Comparison of ENCODE assay signal across 18 cellular contexts in the genomic region with DNA sequence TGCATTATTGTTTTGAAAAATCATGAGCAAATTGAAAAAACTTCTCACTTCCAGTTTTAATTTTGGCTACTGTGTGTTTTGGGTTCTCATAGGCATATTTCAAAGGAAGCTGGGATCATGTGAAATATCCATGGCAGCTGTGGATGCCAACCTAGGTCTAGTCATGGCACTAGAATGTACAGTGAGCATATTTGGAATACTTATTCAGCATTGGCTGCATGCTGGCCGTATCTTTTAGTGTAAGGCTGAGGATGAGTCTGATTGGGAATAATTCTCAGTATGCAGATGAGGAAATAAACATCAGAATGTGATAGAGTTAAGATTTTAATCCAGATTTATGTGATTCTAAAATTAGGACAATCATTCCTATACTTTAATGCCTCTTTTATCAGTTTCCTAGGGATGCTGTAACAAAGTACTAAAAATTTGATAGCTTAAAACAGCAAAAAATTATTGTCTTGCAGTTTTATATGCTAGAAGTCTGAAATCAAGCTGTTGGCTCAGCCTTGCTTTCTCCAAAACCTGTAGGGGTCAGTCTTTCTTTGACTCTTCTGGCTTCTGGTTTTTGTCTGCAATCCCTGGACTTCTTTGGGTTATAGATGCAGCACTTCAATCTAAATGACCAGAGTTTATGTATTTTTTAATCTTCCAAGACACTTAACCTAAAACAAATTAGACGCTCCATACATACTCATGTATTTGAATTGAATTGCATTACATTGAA. TPM values are rescaled to one million over a fixed set of nuclear protein-coding genes. Genes with fewer than 3 reads are reported as not detected.
DNase-seq lines count a peak whose midpoint lies in the region; ATAC-seq, FAIRE-seq and TF ChIP-seq lines count a peak whose summit lies in the region.
"Had no signal": no experiment of that assay in that cellular context is flagged by ENCODE, and none has a peak within 500 bp of the region (broad histone marks: within the 10 kb centered on the region; RNA-seq: fewer than 3 reads in every experiment).

No MANE protein-coding gene starts in this region.

- no peaks in the 10 kb centered on the region for H3K27me3 ChIP-seq in astrocyte (ENCODE audit: insufficient read depth, low read length)
- H3K27me3 ChIP-seq in left ventricle myocardium inferior (ENCODE audit: low read depth) = no peaks in the 10 kb centered on the region

- H3K36me3 ChIP-seq in astrocyte (ENCODE audit: insufficient read depth, low read length) = no peaks in the 10 kb centered on the region
- H3K36me3 ChIP-seq in left ventricle myocardium inferior = no peaks in the 10 kb centered on the region

- H3K79me2 ChIP-seq in astrocyte (ENCODE audit: insufficient read depth, low read length) = no peaks in the 10 kb centered on the region

- DNase-seq in AG04449 (ENCODE audit: low read depth, low spot score) (peak; percentile 45), HCEC 1CT (peak; percentile 90), astrocyte (ENCODE audit: low read depth) (peak; percentile 56), iris pigment epithelial cell (ENCODE audit: low read depth) (peak; percentile 24), SHP77 (lab: John Stamatoyannopoulos, UW) (no peak), left ventricle myocardium inferior (no peak), anterior cingulate cortex (lab: John Stamatoyannopoulos, UW) (no peak)
- no peak for DNase-seq in natural killer cell treated with Interleukin-12 subunit alpha and Interleukin-12 subunit beta and Interleukin-15 and Interleukin-18, amount 100 ng/mL, for 72 hours (ENCODE audit: low spot score)
- DNase-seq: GDM1; hippocampal formation; Karpas-422; NCI-H187 treated with DMSO at 0.1 percent for 48 hours; stimulated activated CD4-positive, alpha-beta T cell treated with anti-CD3 and anti-CD28 coated beads, Interleukin-2, amount 100 ng/mL, for 48 hours had no signal

- intact Hi-C loops in left ventricle myocardium inferior (cut with micrococcal nuclease) = no loop called here

- no peak overlapping the region for H2AFZ ChIP-seq in astrocyte (ENCODE audit: low read depth, low read length)

- no peak overlapping the region for H3K4me3 ChIP-seq in AG04449 (ENCODE audit: low read depth, low read length)
- H3K4me3 ChIP-seq in astrocyte (ENCODE audit: insufficient read depth, low read depth, low read length) = no peak overlapping the region
- no peak overlapping the region for H3K4me3 ChIP-seq in left ventricle myocardium inferior

- H3K36me3 Mint-ChIP-seq in astrocyte (ENCODE audit: low read depth, unreplicated experiment) = no peaks in the 10 kb centered on the region
- no peaks in the 10 kb centered on the region for H3K36me3 Mint-ChIP-seq in natural killer cell treated with Interleukin-12 subunit alpha and Interleukin-12 subunit beta and Interleukin-15 and Interleukin-18, amount 100 ng/mL, for 72 hours
- H3K36me3 Mint-ChIP-seq: activated naive CD8-positive, alpha-beta T cell; stimulated activated memory B cell treated with anti-CD40 and anti-IgM and Interleukin-4, amounts not matched to agents 10 μg/mL and 1 μg/mL and 100 μg/mL, for 72 hours had no signal

- H3K9me3 ChIP-seq in astrocyte (ENCODE audit: insufficient read depth, low read depth, low read length) = no peaks in the 10 kb centered on the region
- H3K9me3 ChIP-seq in left ventricle myocardium inferior (replicated peaks) = no peaks in the 10 kb centered on the region

- H3K27ac ChIP-seq in astrocyte (ENCODE audit: low read depth, low read length) (no peak overlapping the region), left ventricle myocardium inferior (replicated peaks) (no peak overlapping the region)
- H3K27ac ChIP-seq: VCaP had no signal

- H3K27me3 Mint-ChIP-seq in astrocyte (ENCODE audit: low read depth, unreplicated experiment) = no peaks in the 10 kb centered on the region
- H3K27me3 Mint-ChIP-seq in natural killer cell treated with Interleukin-12 subunit alpha and Interleukin-12 subunit beta and Interleukin-15 and Interleukin-18, amount 100 ng/mL, for 72 hours = no peaks in the 10 kb centered on the region
- H3K27me3 Mint-ChIP-seq: activated naive CD8-positive, alpha-beta T cell; B cell; stimulated activated memory B cell treated with anti-CD40 and anti-IgM and Interleukin-4, amounts not matched to agents 10 μg/mL and 1 μg/mL and 100 μg/mL, for 72 hours had no signal

- peak overlapping the region; percentile 17 for H3K4me2 ChIP-seq in astrocyte (ENCODE audit: low read length)

- no peak overlapping the region for H3K4me3 Mint-ChIP-seq in astrocyte (ENCODE audit: unreplicated experiment)
- no peak overlapping the region for H3K4me3 Mint-ChIP-seq in natural killer cell treated with Interleukin-12 subunit alpha and Interleukin-12 subunit beta and Interleukin-15 and Interleukin-18, amount 100 ng/mL, for 72 hours
- H3K4me3 Mint-ChIP-seq: activated naive CD8-positive, alpha-beta T cell; B cell; stimulated activated memory B cell treated with anti-CD40 and anti-IgM and Interleukin-4, amounts not matched to agents 10 μg/mL and 1 μg/mL and 100 μg/mL, for 72 hours had no signal

- H3K4me1 ChIP-seq in astrocyte (ENCODE audit: insufficient read depth, low read length) (no peaks in the 10 kb centered on the region), left ventricle myocardium inferior (no peaks in the 10 kb centered on the region)

- peaks cover 9% of the 10 kb centered on the region for H3K4me1 Mint-ChIP-seq in astrocyte (ENCODE audit: low read depth, unreplicated experiment)
- no peaks in the 10 kb centered on the region for H3K4me1 Mint-ChIP-seq in natural killer cell treated with Interleukin-12 subunit alpha and Interleukin-12 subunit beta and Interleukin-15 and Interleukin-18, amount 100 ng/mL, for 72 hours (ENCODE audit: low read depth in 2 of 2)
- H3K4me1 Mint-ChIP-seq: B cell; stimulated activated memory B cell treated with anti-CD40 and anti-IgM and Interleukin-4, amounts not matched to agents 10 μg/mL and 1 μg/mL and 100 μg/mL, for 72 hours had no signal

- H3K9me3 Mint-ChIP-seq in astrocyte (ENCODE audit: unreplicated experiment) = no peaks in the 10 kb centered on the region
- H3K9me3 Mint-ChIP-seq in natural killer cell treated with Interleukin-12 subunit alpha and Interleukin-12 subunit beta and Interleukin-15 and Interleukin-18, amount 100 ng/mL, for 72 hours = peaks cover 13% of the 10 kb centered on the region

- FAIRE-seq in astrocyte (lab: Jason Lieb, UNC) = no peak

- H4K20me1 ChIP-seq in astrocyte (ENCODE audit: insufficient read depth, low read length) = no peaks in the 10 kb centered on the region

- no peak for TF ChIP-seq CTCF in AG04449 (IDR thresholded peaks at IDR 0.05; ENCODE audit: insufficient read depth, low read length, missing control alignments)
- peak; percentile 12 for TF ChIP-seq CTCF in astrocyte (IDR thresholded peaks at IDR 0.05; ENCODE audit: insufficient read depth, low read depth, low read length)
- TF ChIP-seq CTCF in left ventricle myocardium inferior (IDR thresholded peaks at IDR 0.05; ENCODE audit: borderline replicate concordance) = no peak

- no peak overlapping the region for H3K9ac ChIP-seq in astrocyte (ENCODE audit: low read length)

- no peak for ATAC-seq in natural killer cell treated with Interleukin-12 subunit alpha and Interleukin-12 subunit beta and Interleukin-15 and Interleukin-18, amount 100 ng/mL, for 72 hours
- ATAC-seq: stimulated activated memory B cell treated with anti-CD40 and anti-IgM and Interleukin-4, amounts not matched to agents 10 μg/mL and 1 μg/mL and 100 μg/mL, for 72 hours had no signal

- POLR2A ChIA-PET in AG04449 (lab: Yijun Ruan, JAX) = no interaction called here

- peak overlapping the region; percentile 19 for H3K27ac Mint-ChIP-seq in astrocyte (ENCODE audit: unreplicated experiment)
- no peak overlapping the region for H3K27ac Mint-ChIP-seq in natural killer cell treated with Interleukin-12 subunit alpha and Interleukin-12 subunit beta and Interleukin-15 and Interleukin-18, amount 100 ng/mL, for 72 hours
- H3K27ac Mint-ChIP-seq: activated naive CD8-positive, alpha-beta T cell; B cell; stimulated activated memory B cell treated with anti-CD40 and anti-IgM and Interleukin-4, amounts not matched to agents 10 μg/mL and 1 μg/mL and 100 μg/mL, for 72 hours had no signal

- CTCF ChIA-PET in AG04449 (lab: Yijun Ruan, JAX) = interaction anchor here (1.2 kb wide), 1 partner anchor 58 kb away, joined by 3 read pairs; no protein-coding TSS in a partner anchor

RNA-seq across cellular contexts. Expression of a gene that starts 37.7 kb away (rescaled TPM):
- total RNA-seq in astrocyte = not detected in 2 replicates
- not detected for total RNA-seq in natural killer cell treated with Interleukin-12 subunit alpha and Interleukin-12 subunit beta and Interleukin-15 and Interleukin-18, amount 100 ng/mL, for 72 hours
- total RNA-seq in left ventricle myocardium inferior = not detected
- total RNA-seq: B cell, posterior vena cava had no signal

Comparison
In these comparisons a context has a peak if more than half of its experiments do, and no peak if none do; other contexts are left out.
1. DNase-seq: peak in AG04449 (single experiment), HCEC 1CT (single experiment), astrocyte (single experiment) and iris pigment epithelial cell (single experiment); none in natural killer cell treated with Interleukin-12 subunit alpha and Interleukin-12 subunit beta and Interleukin-15 and Interleukin-18, amount 100 ng/mL, for 72 hours (single experiment), SHP77 (0 of 2), left ventricle myocardium inferior (single experiment) and anterior cingulate cortex (0 of 58).